1 cellular context compared by ENCODE assay signal in genomic region chr19:56315076-56315828, GRCh38.
TF ChIP-seq lines count a peak whose summit lies in the region.

No MANE protein-coding gene starts in this region.

TF ChIP-seq in liver, 16 proteins besides CTCF, POLR2A, EP300 and RAD21 (continued from another document):
- TF ChIP-seq REST (IDR thresholded peaks at IDR 0.05), result no peak
- peak; percentile 74 to 92 for TF ChIP-seq GABPA (IDR thresholded peaks at IDR 0.05 in 1 of 2, conservative IDR thresholded peaks at IDR 0.05 in 1 of 2)
